ENCODE assay signal across 1 cellular context in the genomic region with DNA sequence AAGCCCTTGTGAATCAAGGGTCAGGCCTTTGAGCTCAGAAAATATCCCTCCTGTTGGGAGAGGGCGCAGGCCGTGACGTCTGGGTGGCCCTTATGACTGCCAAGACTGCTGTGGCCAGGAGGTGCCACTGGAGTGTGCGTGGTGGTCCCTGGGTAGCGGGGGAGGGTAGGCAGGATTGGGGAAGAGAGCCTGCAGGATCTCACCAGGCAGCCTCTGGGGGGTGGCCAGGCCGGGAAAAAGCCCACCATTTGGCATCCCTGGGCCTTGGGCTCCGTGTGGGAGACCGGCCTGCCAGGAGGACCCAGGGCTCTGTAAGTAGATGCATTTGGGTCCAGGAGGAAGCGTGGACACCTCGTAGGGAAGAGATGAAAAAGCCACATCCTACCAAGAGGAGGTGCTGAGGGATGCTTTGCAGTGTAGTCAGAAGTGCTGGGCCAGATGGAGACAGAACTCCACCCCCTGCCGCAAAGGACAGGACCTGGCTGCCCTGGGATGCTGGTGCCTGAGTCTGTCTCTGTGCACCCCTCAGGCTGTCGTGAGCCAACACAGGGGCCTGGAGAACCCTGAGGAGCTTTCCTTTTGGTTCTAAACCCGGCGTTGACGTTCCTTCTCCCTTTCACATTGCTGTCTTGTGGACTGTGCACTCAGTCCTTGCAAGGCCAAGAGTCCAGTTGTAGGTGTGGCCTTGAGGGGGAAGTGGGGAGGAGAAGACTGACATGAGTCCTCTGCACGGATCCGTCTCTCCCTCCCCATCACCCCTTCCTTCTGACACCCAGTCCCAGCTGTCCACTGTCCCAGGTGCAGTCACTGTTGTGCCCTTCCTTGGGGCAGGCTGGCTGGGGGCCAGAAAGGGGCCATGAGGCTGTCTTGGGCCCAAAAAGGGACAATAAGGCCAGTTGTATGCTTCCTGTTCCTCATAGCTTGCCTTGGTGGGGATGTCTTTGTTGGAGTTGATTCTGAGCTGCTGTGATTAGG.
TF ChIP-seq lines count a peak whose summit lies in the region.

No MANE protein-coding gene starts in this region.

TF ChIP-seq in WTC11, 78 proteins besides CTCF, POLR2A, EP300 and RAD21:
- no peak for TF ChIP-seq FOXP1 (CRISPR knock-in tag; IDR thresholded peaks at IDR 0.05; ENCODE audit: borderline replicate concordance)
- TF ChIP-seq NR1H2 (CRISPR knock-in tag; IDR thresholded peaks at IDR 0.05) = no peak
- TF ChIP-seq, protein P1, sequence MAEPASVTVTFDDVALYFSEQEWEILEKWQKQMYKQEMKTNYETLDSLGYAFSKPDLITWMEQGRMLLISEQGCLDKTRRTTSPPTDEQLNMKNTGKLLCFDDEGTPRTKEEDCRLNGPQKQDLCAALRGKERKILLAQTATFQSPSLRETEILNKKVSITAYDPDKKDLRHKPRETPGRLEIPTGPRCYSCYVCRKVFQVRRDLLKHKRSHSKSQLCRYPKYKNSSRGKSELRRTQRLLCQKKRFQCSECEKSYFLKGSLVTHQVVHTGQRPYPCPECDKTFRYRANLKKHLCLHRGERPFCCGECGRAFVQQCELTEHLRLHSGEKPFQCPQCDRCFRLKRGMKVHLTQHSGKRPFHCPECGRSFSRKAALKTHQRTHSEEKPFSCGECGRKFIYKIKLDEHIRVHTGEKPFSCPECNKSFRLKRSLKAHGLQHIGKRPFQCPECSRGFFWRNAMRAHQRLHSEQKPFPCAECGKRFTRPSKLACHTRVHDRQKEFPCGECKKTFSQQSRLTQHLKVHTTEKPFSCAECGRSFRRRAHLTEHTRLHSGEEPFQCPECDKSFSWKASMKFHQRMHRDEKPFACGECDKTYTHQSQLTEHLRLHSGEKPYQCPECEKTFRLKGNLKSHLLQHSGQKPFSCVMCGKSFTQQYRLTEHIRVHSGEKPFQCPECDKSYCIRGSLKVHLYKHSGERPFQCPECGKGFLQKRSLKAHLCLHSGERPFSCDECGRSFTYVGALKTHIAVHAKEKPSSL (CRISPR knock-in tag; conservative IDR thresholded peaks at IDR 0.05) = no peak
- TF ChIP-seq ZNF423 (CRISPR knock-in tag; IDR thresholded peaks at IDR 0.05) = no peak
- no peak for TF ChIP-seq ZNF263 (CRISPR knock-in tag; IDR thresholded peaks at IDR 0.05; ENCODE audit: low read depth)
- TF ChIP-seq NR2C2 (CRISPR knock-in tag; IDR thresholded peaks at IDR 0.05) = no peak
- no peak for TF ChIP-seq ELF4 (CRISPR knock-in tag; IDR thresholded peaks at IDR 0.05; ENCODE audit: low read depth)
- TF ChIP-seq GRHL2 (CRISPR knock-in tag; IDR thresholded peaks at IDR 0.05; ENCODE audit: insufficient replicate concordance, severe bottlenecking) = no peak
- no peak for TF ChIP-seq FOXP4 (CRISPR knock-in tag; IDR thresholded peaks at IDR 0.05)
- no peak for TF ChIP-seq ZNF396 (CRISPR knock-in tag; IDR thresholded peaks at IDR 0.05; ENCODE audit: borderline replicate concordance)
- no peak for TF ChIP-seq ZNF219 (CRISPR knock-in tag; IDR thresholded peaks at IDR 0.05; ENCODE audit: borderline replicate concordance)
- TF ChIP-seq, protein P2, sequence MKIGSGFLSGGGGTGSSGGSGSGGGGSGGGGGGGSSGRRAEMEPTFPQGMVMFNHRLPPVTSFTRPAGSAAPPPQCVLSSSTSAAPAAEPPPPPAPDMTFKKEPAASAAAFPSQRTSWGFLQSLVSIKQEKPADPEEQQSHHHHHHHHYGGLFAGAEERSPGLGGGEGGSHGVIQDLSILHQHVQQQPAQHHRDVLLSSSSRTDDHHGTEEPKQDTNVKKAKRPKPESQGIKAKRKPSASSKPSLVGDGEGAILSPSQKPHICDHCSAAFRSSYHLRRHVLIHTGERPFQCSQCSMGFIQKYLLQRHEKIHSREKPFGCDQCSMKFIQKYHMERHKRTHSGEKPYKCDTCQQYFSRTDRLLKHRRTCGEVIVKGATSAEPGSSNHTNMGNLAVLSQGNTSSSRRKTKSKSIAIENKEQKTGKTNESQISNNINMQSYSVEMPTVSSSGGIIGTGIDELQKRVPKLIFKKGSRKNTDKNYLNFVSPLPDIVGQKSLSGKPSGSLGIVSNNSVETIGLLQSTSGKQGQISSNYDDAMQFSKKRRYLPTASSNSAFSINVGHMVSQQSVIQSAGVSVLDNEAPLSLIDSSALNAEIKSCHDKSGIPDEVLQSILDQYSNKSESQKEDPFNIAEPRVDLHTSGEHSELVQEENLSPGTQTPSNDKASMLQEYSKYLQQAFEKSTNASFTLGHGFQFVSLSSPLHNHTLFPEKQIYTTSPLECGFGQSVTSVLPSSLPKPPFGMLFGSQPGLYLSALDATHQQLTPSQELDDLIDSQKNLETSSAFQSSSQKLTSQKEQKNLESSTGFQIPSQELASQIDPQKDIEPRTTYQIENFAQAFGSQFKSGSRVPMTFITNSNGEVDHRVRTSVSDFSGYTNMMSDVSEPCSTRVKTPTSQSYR (CRISPR knock-in tag; IDR thresholded peaks at IDR 0.05) = no peak
- TF ChIP-seq, protein P3, sequence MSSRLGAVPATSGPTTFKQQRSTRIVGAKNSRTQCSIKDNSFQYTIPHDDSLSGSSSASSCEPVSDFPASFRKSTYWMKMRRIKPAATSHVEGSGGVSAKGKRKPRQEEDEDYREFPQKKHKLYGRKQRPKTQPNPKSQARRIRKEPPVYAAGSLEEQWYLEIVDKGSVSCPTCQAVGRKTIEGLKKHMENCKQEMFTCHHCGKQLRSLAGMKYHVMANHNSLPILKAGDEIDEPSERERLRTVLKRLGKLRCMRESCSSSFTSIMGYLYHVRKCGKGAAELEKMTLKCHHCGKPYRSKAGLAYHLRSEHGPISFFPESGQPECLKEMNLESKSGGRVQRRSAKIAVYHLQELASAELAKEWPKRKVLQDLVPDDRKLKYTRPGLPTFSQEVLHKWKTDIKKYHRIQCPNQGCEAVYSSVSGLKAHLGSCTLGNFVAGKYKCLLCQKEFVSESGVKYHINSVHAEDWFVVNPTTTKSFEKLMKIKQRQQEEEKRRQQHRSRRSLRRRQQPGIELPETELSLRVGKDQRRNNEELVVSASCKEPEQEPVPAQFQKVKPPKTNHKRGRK (CRISPR knock-in tag; IDR thresholded peaks at IDR 0.05; ENCODE audit: borderline replicate concordance) = no peak
- no peak for TF ChIP-seq AR (CRISPR knock-in tag; IDR thresholded peaks at IDR 0.05)
- TF ChIP-seq CREM (CRISPR knock-in tag; IDR thresholded peaks at IDR 0.05) = no peak
- no peak for TF ChIP-seq PRRX2 (CRISPR knock-in tag; IDR thresholded peaks at IDR 0.05)
- TF ChIP-seq ARID4B (CRISPR knock-in tag; IDR thresholded peaks at IDR 0.05; ENCODE audit: borderline replicate concordance) = no peak
- no peak for TF ChIP-seq SOX15 (CRISPR knock-in tag; IDR thresholded peaks at IDR 0.05)
